ENCODE assay signal across 24 cellular contexts in genomic region chr2:98944786-98945185, GRCh38. TPM values are rescaled to one million over a fixed set of nuclear protein-coding genes. Genes with fewer than 3 reads are reported as not detected.
DNase-seq lines count a peak whose midpoint lies in the region; ATAC-seq and TF ChIP-seq lines count a peak whose summit lies in the region.
"Had no signal": no experiment of that assay in that cellular context is flagged by ENCODE, and none has a peak within 500 bp of the region (broad histone marks: within the 10 kb centered on the region; RNA-seq: fewer than 3 reads in every experiment).

No MANE protein-coding gene starts in this region.

- H3K4me1 ChIP-seq in HAP-1 = no peaks in the 10 kb centered on the region
- H3K4me1 ChIP-seq: A549, gastrocnemius medialis, Peyer's patch, vagina had no signal

- no peak overlapping the region for H3K4me3 Mint-ChIP-seq in activated naive CD4-positive, alpha-beta T cell treated with anti-CD3 and anti-CD28 coated beads for 36 hours
- H3K4me3 Mint-ChIP-seq: activated CD4-positive, alpha-beta T cell treated with anti-CD3 and anti-CD28 coated beads, Interleukin-2, amount 10 ng/mL, durations not matched to agents 7 days and 5 days; activated naive CD8-positive, alpha-beta T cell; CD14-positive monocyte; nephron progenitor cell had no signal

- ATAC-seq in GM21381 (IDR thresholded peaks at IDR 0.05; ENCODE audit: unreplicated experiment) = no peak
- no peak for ATAC-seq in GM19455 (IDR thresholded peaks at IDR 0.05; ENCODE audit: unreplicated experiment)
- ATAC-seq: A549, gastrocnemius medialis, left colon had no signal

- no peaks in the 10 kb centered on the region for H3K36me3 ChIP-seq in HAP-1 (replicated peaks)
- H3K36me3 ChIP-seq: gastrocnemius medialis, Peyer's patch, vagina had no signal

- peaks cover 7% of the 10 kb centered on the region for H3K27me3 Mint-ChIP-seq in activated naive CD4-positive, alpha-beta T cell treated with anti-CD3 and anti-CD28 coated beads for 36 hours (ENCODE audit: low read depth)

- DNase-seq in AG09319 (ENCODE audit: extremely low read depth, low read depth) = peak; percentile 28
- peak; percentile 6 for DNase-seq in M059J (ENCODE audit: low read depth)
- DNase-seq in choroid plexus epithelial cell (ENCODE audit: low read depth) = peak; percentile 52
- DNase-seq in myocyte (ENCODE audit: low read depth) = peak; percentile 46
- DNase-seq in activated naive CD4-positive, alpha-beta T cell treated with anti-CD3 and anti-CD28 coated beads for 36 hours = no peak
- no peak for DNase-seq in HAP-1 (ENCODE audit: low spot score in 2 of 2)
- DNase-seq: activated CD4-positive, alpha-beta T cell treated with anti-CD3 and anti-CD28 coated beads, Interleukin-2, amount 10 ng/mL, durations not matched to agents 7 days and 5 days; gastrocnemius medialis; GDM1; Kasumi-1; left colon; NCI-H1092 treated with DMSO at 0.1 percent for 48 hours; NCI-H2029 treated with DMSO at 0.1 percent for 48 hours; nephron progenitor cell; NK-92 treated with Interleukin-12 subunit alpha and Interleukin-12 subunit beta, amount 100 ng/mL, for 24 hours; Peyer's patch; substantia nigra; T-helper 2 cell had no signal

- H3K9me3 Mint-ChIP-seq in activated naive CD4-positive, alpha-beta T cell treated with anti-CD3 and anti-CD28 coated beads for 36 hours = no peaks in the 10 kb centered on the region
- H3K9me3 Mint-ChIP-seq: activated CD4-positive, alpha-beta T cell treated with anti-CD3 and anti-CD28 coated beads, Interleukin-2, amount 10 ng/mL, durations not matched to agents 7 days and 5 days; nephron progenitor cell had no signal

- H3K4me1 Mint-ChIP-seq in activated naive CD4-positive, alpha-beta T cell treated with anti-CD3 and anti-CD28 coated beads for 36 hours (ENCODE audit: low read depth) = no peaks in the 10 kb centered on the region
- H3K4me1 Mint-ChIP-seq: activated CD4-positive, alpha-beta T cell treated with anti-CD3 and anti-CD28 coated beads, Interleukin-2, amount 10 ng/mL, durations not matched to agents 7 days and 5 days; CD14-positive monocyte had no signal

- CTCF ChIA-PET in activated naive CD4-positive, alpha-beta T cell treated with anti-CD3 and anti-CD28 coated beads for 36 hours (lab: Charles Lee) = no interaction called here

- in situ Hi-C loops in HAP-1 (cut with MboI; ENCODE audit: low sequenced_read_pairs) = no loop called here

- no peak for TF ChIP-seq CTCF in AG09319 (IDR thresholded peaks at IDR 0.05; ENCODE audit: low read depth, low read length)
- TF ChIP-seq CTCF in choroid plexus epithelial cell (conservative IDR thresholded peaks at IDR 0.05; ENCODE audit: low read depth, low read length) = no peak

- no peaks in the 10 kb centered on the region for H3K27me3 ChIP-seq in HAP-1 (ENCODE audit: low read depth)
- H3K27me3 ChIP-seq: gastrocnemius medialis, Peyer's patch, vagina had no signal

- no peak overlapping the region for H3K27ac Mint-ChIP-seq in activated naive CD4-positive, alpha-beta T cell treated with anti-CD3 and anti-CD28 coated beads for 36 hours
- H3K27ac Mint-ChIP-seq: activated CD4-positive, alpha-beta T cell treated with anti-CD3 and anti-CD28 coated beads, Interleukin-2, amount 10 ng/mL, durations not matched to agents 7 days and 5 days; activated naive CD8-positive, alpha-beta T cell; CD14-positive monocyte; nephron progenitor cell had no signal

- H3K4me3 ChIP-seq in choroid plexus epithelial cell (ENCODE audit: low read depth, low read length) = no peak overlapping the region
- H3K4me3 ChIP-seq in HAP-1 = no peak overlapping the region
- H3K4me3 ChIP-seq: A549, gastrocnemius medialis, Peyer's patch, vagina had no signal

- intact Hi-C loops in activated naive CD4-positive, alpha-beta T cell treated with anti-CD3 and anti-CD28 coated beads for 36 hours (cut with micrococcal nuclease) = no loop called here

- no peaks in the 10 kb centered on the region for H3K9me3 ChIP-seq in HAP-1
- H3K9me3 ChIP-seq: A549, gastrocnemius medialis, Peyer's patch, vagina had no signal

- H3K36me3 Mint-ChIP-seq in activated naive CD4-positive, alpha-beta T cell treated with anti-CD3 and anti-CD28 coated beads for 36 hours (ENCODE audit: low read depth) = no peaks in the 10 kb centered on the region
- H3K36me3 Mint-ChIP-seq: activated naive CD8-positive, alpha-beta T cell; CD14-positive monocyte had no signal

RNA-seq across cellular contexts. Expression of gene CRACDL, which starts 8.8 kb away (rescaled TPM):
- not detected in 2 replicates for total RNA-seq in M059J (2014; rRNA removed; shearing (Covaris generic))
- 0.11 and 0.26 TPM in 2 replicates for total RNA-seq in myocyte
- 0.28 TPM for polyA plus RNA-seq in myocyte (2012)
- under 1 TPM; 0.14 to 0.35 TPM for total RNA-seq in activated naive CD4-positive, alpha-beta T cell treated with anti-CD3 and anti-CD28 coated beads for 36 hours

Comparison
In these comparisons a context has a peak if more than half of its experiments do, and no peak if none do; other contexts are left out.
1. DNase-seq: peak in AG09319 (single experiment), M059J (single experiment), choroid plexus epithelial cell (single experiment) and myocyte (single experiment); none in activated naive CD4-positive, alpha-beta T cell treated with anti-CD3 and anti-CD28 coated beads for 36 hours (single experiment) and HAP-1 (0 of 2).